In the genomic region with DNA sequence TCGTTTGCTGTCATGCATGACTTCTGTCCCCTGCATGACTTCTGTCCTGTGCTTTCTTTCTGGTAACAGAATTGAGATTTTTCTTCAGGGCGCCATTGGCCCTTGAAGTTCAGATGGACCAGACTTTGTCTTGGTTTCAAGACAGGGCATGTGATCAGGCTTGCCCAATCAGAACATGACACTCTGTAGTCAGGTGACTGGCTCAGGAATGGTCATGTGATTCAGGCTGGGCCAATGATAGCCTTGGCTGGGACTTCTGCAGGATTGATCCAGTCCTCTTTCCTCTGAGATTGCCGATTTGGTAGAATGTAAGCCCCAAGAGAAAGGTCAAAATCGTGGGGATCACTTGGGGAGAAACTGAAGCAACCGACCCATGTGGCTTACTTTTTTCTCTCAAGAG, we compare ENCODE assay signal across 17 cellular contexts.
"Had no signal": no experiment of that assay in that cellular context is flagged by ENCODE, and none has a peak within 500 bp of the region (broad histone marks: within the 10 kb centered on the region; RNA-seq: fewer than 3 reads in every experiment).

No MANE protein-coding gene starts in this region.

- H3K27ac ChIP-seq: brain microvascular endothelial cell, lower lobe of right lung, transverse colon, VCaP had no signal

- H3K4me2 ChIP-seq: smooth muscle cell had no signal

- H3K36me3 ChIP-seq: brain microvascular endothelial cell, lower lobe of right lung, transverse colon had no signal

- H3K4me1 ChIP-seq: lower lobe of right lung, transverse colon had no signal

- ATAC-seq: activated CD4-positive, alpha-beta T cell treated with anti-CD3 and anti-CD28 coated beads for 36 hours; effector memory CD8-positive, alpha-beta T cell; left cardiac atrium; lower lobe of right lung; naive thymus-derived CD4-positive, alpha-beta T cell; right cardiac atrium had no signal

- H3K4me3 ChIP-seq: lower lobe of right lung, smooth muscle cell, transverse colon had no signal

- DNase-seq: activated CD4-positive, alpha-beta memory T cell treated with anti-CD3 and anti-CD28 coated beads, Interleukin-2, amount 10 ng/mL, durations not matched to agents 7 days and 5 days; activated CD4-positive, alpha-beta T cell treated with anti-CD3 and anti-CD28 coated beads for 36 hours; activated gamma-delta T cell; activated naive CD8-positive, alpha-beta T cell treated with anti-CD3 and anti-CD28 coated beads for 36 hours; activated T-cell treated with anti-CD3 and anti-CD28 coated beads, Interleukin-2, amount 50 U/mL, for 48 hours; brain microvascular endothelial cell; cerebellar nuclear complex; effector memory CD8-positive, alpha-beta T cell; hypothalamus; left cardiac atrium; lower lobe of right lung; naive thymus-derived CD4-positive, alpha-beta T cell; right cardiac atrium; T-helper 9 cell; transverse colon had no signal

- H3K9me3 ChIP-seq: lower lobe of right lung, transverse colon had no signal
